ENCODE assay signal across 15 cellular contexts in genomic region chr7:21353388-21353780, GRCh38.
DNase-seq lines count a peak whose midpoint lies in the region; ATAC-seq and TF ChIP-seq lines count a peak whose summit lies in the region.
"Had no signal": no experiment of that assay in that cellular context is flagged by ENCODE, and none has a peak within 500 bp of the region (broad histone marks: within the 10 kb centered on the region; RNA-seq: fewer than 3 reads in every experiment).

No MANE protein-coding gene starts in this region.

- no peak overlapping the region for H3K4me3 ChIP-seq in DND-41 (ENCODE audit: low read depth in 1 of 2, low read length in 2 of 2)
- no peak overlapping the region for H3K4me3 ChIP-seq in muscle layer of duodenum (ENCODE audit: low read depth in 1 of 2, low read length in 2 of 2)
- H3K4me3 ChIP-seq in suprapubic skin, result no peak overlapping the region
- no peak overlapping the region for H3K4me3 ChIP-seq in endodermal cell (ENCODE audit: low read length)

- CTCF ChIA-PET in activated CD8-positive, alpha-beta T cell treated with anti-CD3 and anti-CD28 coated beads for 36 hours (lab: Charles Lee), result interaction anchor here (0.8 to 2.5 kb wide), 4 partner anchors 12 to 73 kb away, joined by 3 to 13 read pairs (median 4); no protein-coding TSS in a partner anchor

- H3K9ac ChIP-seq in DND-41 (ENCODE audit: low read depth, low read length) (no peak overlapping the region), endodermal cell (ENCODE audit: extremely low read depth, low read length, poor library complexity, severe bottlenecking) (no peak overlapping the region)
- H3K9ac ChIP-seq: SK-N-SH had no signal

- H4K20me1 ChIP-seq in DND-41 (ENCODE audit: insufficient read depth, low read length), result no peaks in the 10 kb centered on the region

- H2AFZ ChIP-seq in DND-41 (ENCODE audit: low read depth, low read length), result no peak overlapping the region

- no peak for TF ChIP-seq POLR2A in suprapubic skin (IDR thresholded peaks at IDR 0.05)

- H3K27ac ChIP-seq in DND-41 (ENCODE audit: low read length) (no peak overlapping the region), muscle layer of duodenum (ENCODE audit: low read length) (peak overlapping the region; percentile 20), suprapubic skin (no peak overlapping the region), endodermal cell (ENCODE audit: low read depth, low read length) (no peak overlapping the region)
- H3K27ac ChIP-seq: 22Rv1 had no signal

- POLR2A ChIA-PET in activated CD8-positive, alpha-beta T cell treated with anti-CD3 and anti-CD28 coated beads for 36 hours (lab: Charles Lee), result interaction anchor here (1.3 to 2.3 kb wide), 2 partner anchors 15 to 74 kb away, joined by 5 to 14 read pairs; partner anchors contain the start of gene SP4

- DNase-seq in T-helper 1 cell (no peak), DND-41 (no peak), suprapubic skin (ENCODE audit: low spot score in 2 of 2) (no peak), endodermal cell (no peak)
- DNase-seq in activated CD8-positive, alpha-beta T cell treated with anti-CD3 and anti-CD28 coated beads for 36 hours, result no peak
- DNase-seq: heart left ventricle; mesenchymal stem cell; NCI-H1105; SK-N-SH; stimulated activated CD4-positive, alpha-beta T cell treated with anti-CD3 and anti-CD28 coated beads, Interleukin-12 subunit alpha, Interleukin-12 subunit beta, amount 100 ng/mL, for 4 hours had no signal

- H3K36me3 Mint-ChIP-seq in T-helper 1 cell treated with Interleukin-12 subunit alpha and Interleukin-12 subunit beta and Interleukin-4 antibody, amounts not matched to agents 30 μg/mL and 1 μg/mL, for 36 hours (ENCODE audit: low read depth), result peaks cover 11% of the 10 kb centered on the region
- H3K36me3 Mint-ChIP-seq in activated CD8-positive, alpha-beta T cell treated with anti-CD3 and anti-CD28 coated beads for 36 hours (ENCODE audit: low read depth), result no peaks in the 10 kb centered on the region
- H3K36me3 Mint-ChIP-seq in endodermal cell (ENCODE audit: low read depth), result no peaks in the 10 kb centered on the region
- H3K36me3 Mint-ChIP-seq: stimulated activated naive B cell treated with anti-CD40 and anti-IgM and Interleukin-4, amounts not matched to agents 10 μg/mL and 1 μg/mL and 100 μg/mL, for 72 hours had no signal

- TF ChIP-seq CTCF in DND-41 (IDR thresholded peaks at IDR 0.05; ENCODE audit: borderline replicate concordance, extremely low read depth, low read length, poor library complexity, severe bottlenecking), result no peak
- TF ChIP-seq CTCF in activated CD8-positive, alpha-beta T cell treated with anti-CD3 and anti-CD28 coated beads for 36 hours (IDR thresholded peaks at IDR 0.05), result no peak
- TF ChIP-seq CTCF in suprapubic skin (IDR thresholded peaks at IDR 0.05), result no peak
- no peak for TF ChIP-seq CTCF in endodermal cell (conservative IDR thresholded peaks at IDR 0.05)

- H3K36me3 ChIP-seq in DND-41 (ENCODE audit: insufficient read depth, low read length), result no peaks in the 10 kb centered on the region
- H3K36me3 ChIP-seq in muscle layer of duodenum (ENCODE audit: control insufficient read depth in 1 of 2, insufficient read depth in 2 of 2, low read length in 2 of 2), result no peaks in the 10 kb centered on the region
- H3K36me3 ChIP-seq in suprapubic skin, result no peaks in the 10 kb centered on the region
- H3K36me3 ChIP-seq in endodermal cell (ENCODE audit: control insufficient read depth, insufficient read depth, low read length), result no peaks in the 10 kb centered on the region
- H3K36me3 ChIP-seq: heart left ventricle had no signal

- H3K9me3 ChIP-seq in DND-41 (ENCODE audit: insufficient read depth, low read length, severe bottlenecking) (no peaks in the 10 kb centered on the region), muscle layer of duodenum (ENCODE audit: control insufficient read depth in 1 of 2, low read length in 2 of 2) (no peaks in the 10 kb centered on the region), suprapubic skin (no peaks in the 10 kb centered on the region), endodermal cell (ENCODE audit: control insufficient read depth, low read length) (no peaks in the 10 kb centered on the region)
- H3K9me3 ChIP-seq: heart left ventricle, SK-N-SH had no signal

- peaks cover 61% of the 10 kb centered on the region for H3K4me1 Mint-ChIP-seq in T-helper 1 cell treated with Interleukin-12 subunit alpha and Interleukin-12 subunit beta and Interleukin-4 antibody, amounts not matched to agents 30 μg/mL and 1 μg/mL, for 36 hours (ENCODE audit: low read depth)
- H3K4me1 Mint-ChIP-seq in activated CD8-positive, alpha-beta T cell treated with anti-CD3 and anti-CD28 coated beads for 36 hours (ENCODE audit: low read depth), result peaks cover 58% of the 10 kb centered on the region
- H3K4me1 Mint-ChIP-seq in endodermal cell, result no peaks in the 10 kb centered on the region

- 75% methylated on average over 4 of the region's 4 CpGs for WGBS in suprapubic skin
- 91 to 100% methylated on average over 1 to 4 of the region's 4 CpGs for WGBS in endodermal cell (ENCODE audit: insufficient coverage in 1 of 2, insufficient read length in 1 of 2), 2 experiments

- no peaks in the 10 kb centered on the region for H3K27me3 Mint-ChIP-seq in T-helper 1 cell treated with Interleukin-12 subunit alpha and Interleukin-12 subunit beta and Interleukin-4 antibody, amounts not matched to agents 30 μg/mL and 1 μg/mL, for 36 hours (ENCODE audit: low read depth)
- no peaks in the 10 kb centered on the region for H3K27me3 Mint-ChIP-seq in activated CD8-positive, alpha-beta T cell treated with anti-CD3 and anti-CD28 coated beads for 36 hours
- H3K27me3 Mint-ChIP-seq in endodermal cell (ENCODE audit: insufficient read depth), result peaks cover 2% of the 10 kb centered on the region
- H3K27me3 Mint-ChIP-seq: stimulated activated naive B cell treated with anti-CD40 and anti-IgM and Interleukin-4, amounts not matched to agents 10 μg/mL and 1 μg/mL and 100 μg/mL, for 72 hours had no signal

- ATAC-seq in DND-41 (ENCODE audit: insufficient read depth, low read depth) (no peak), HG02852 (IDR thresholded peaks at IDR 0.05; ENCODE audit: unreplicated experiment) (no peak)
- no peak for ATAC-seq in activated CD8-positive, alpha-beta T cell treated with anti-CD3 and anti-CD28 coated beads for 36 hours

- TF ChIP-seq EP300 in suprapubic skin (IDR thresholded peaks at IDR 0.05), result no peak

- peaks cover 5% of the 10 kb centered on the region for H3K9me3 Mint-ChIP-seq in T-helper 1 cell treated with Interleukin-12 subunit alpha and Interleukin-12 subunit beta and Interleukin-4 antibody, amounts not matched to agents 30 μg/mL and 1 μg/mL, for 36 hours
- peaks cover 7% of the 10 kb centered on the region for H3K9me3 Mint-ChIP-seq in activated CD8-positive, alpha-beta T cell treated with anti-CD3 and anti-CD28 coated beads for 36 hours
- H3K9me3 Mint-ChIP-seq in endodermal cell, result no peaks in the 10 kb centered on the region

- peak overlapping the region; percentile 96 for H3K27ac Mint-ChIP-seq in T-helper 1 cell treated with Interleukin-12 subunit alpha and Interleukin-12 subunit beta and Interleukin-4 antibody, amounts not matched to agents 30 μg/mL and 1 μg/mL, for 36 hours
- H3K27ac Mint-ChIP-seq in activated CD8-positive, alpha-beta T cell treated with anti-CD3 and anti-CD28 coated beads for 36 hours, result peak overlapping the region; percentile 94
- no peak overlapping the region for H3K27ac Mint-ChIP-seq in endodermal cell

- H3K4me2 ChIP-seq in DND-41 (ENCODE audit: insufficient read depth, low read length), result peak overlapping the region; percentile 13; the same call in 1 of the 2 replicates

- peak overlapping the region; percentile 12 for H3K4me3 Mint-ChIP-seq in T-helper 1 cell treated with Interleukin-12 subunit alpha and Interleukin-12 subunit beta and Interleukin-4 antibody, amounts not matched to agents 30 μg/mL and 1 μg/mL, for 36 hours
- peak overlapping the region; percentile 62 for H3K4me3 Mint-ChIP-seq in activated CD8-positive, alpha-beta T cell treated with anti-CD3 and anti-CD28 coated beads for 36 hours
- H3K4me3 Mint-ChIP-seq in endodermal cell, result no peak overlapping the region

- intact Hi-C loops in activated CD8-positive, alpha-beta T cell treated with anti-CD3 and anti-CD28 coated beads for 36 hours (cut with micrococcal nuclease), result loop anchor here (2.0 to 5.0 kb wide), 3 partner anchors 15 to 91 kb away; partner anchors contain the start of gene SP4

- no peaks in the 10 kb centered on the region for H3K79me2 ChIP-seq in DND-41 (ENCODE audit: insufficient read depth, low read length)

- H3K27me3 ChIP-seq in DND-41 (ENCODE audit: insufficient read depth, low read length, poor library complexity) (peaks cover 3% of the 10 kb centered on the region), muscle layer of duodenum (ENCODE audit: low read depth, low read length) (no peaks in the 10 kb centered on the region), suprapubic skin (no peaks in the 10 kb centered on the region), endodermal cell (ENCODE audit: control insufficient read depth, insufficient read depth, low read length, poor library complexity, severe bottlenecking) (peaks cover 13% of the 10 kb centered on the region)

- H3K4me1 ChIP-seq in DND-41 (ENCODE audit: insufficient read depth, low read length) (peaks cover 7% of the 10 kb centered on the region; the same call in 1 of the 2 replicates), muscle layer of duodenum (ENCODE audit: control insufficient read depth in 1 of 2, insufficient read depth in 2 of 2, low read length in 2 of 2) (no peaks in the 10 kb centered on the region), suprapubic skin (no peaks in the 10 kb centered on the region), endodermal cell (ENCODE audit: control insufficient read depth, insufficient read depth, low read length) (no peaks in the 10 kb centered on the region)
